1 cellular context compared by ENCODE assay signal in the genomic region with DNA sequence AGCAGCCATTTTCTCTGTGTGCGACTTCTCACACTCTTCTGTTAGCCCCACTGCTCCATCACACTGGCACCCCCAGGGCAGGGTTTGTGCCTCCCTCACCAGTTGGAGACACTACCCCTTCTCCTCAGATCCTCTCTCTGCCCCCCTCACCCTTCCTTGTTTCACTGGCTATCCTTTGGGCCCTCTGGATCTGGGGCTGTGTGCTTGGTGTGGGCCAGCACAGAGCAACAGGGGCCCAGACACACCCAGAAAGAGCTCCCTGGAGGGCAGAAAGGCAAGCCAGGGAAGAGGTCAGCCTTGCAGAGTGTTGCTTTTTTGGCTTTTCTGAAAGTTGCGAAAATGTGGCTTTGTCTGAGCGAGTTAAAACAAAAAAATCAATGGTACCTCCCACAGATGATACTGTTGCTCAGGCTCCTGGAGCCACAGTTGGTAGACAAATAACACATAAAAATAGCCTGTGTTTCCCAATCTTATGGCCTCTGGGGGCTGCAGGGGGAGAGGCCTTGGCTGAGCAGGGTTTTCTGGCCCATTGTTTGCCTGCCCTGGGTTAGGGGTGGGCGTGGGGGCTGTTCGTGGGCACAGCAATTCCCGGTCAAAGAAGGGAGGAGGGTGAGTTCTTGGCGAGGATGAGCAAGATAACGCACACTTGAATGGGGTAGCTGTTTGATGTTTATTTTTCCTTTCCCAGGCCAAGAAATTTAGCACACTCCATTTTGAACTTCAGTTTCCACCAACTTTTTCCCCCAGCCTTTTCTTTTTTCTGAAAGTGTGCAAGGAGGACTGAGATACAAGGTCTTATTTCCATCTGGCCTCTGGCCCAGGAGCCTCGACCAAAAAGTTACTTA.
TF ChIP-seq lines count a peak whose summit lies in the region.

No MANE protein-coding gene starts in this region.

TF ChIP-seq in SK-N-SH treated with all-trans-retinoic acid at 6 μM for 48 hours, 23 proteins besides CTCF, POLR2A, EP300 and RAD21 (continued from another document):
- TF ChIP-seq ISL1 (CRISPR knock-in tag; IDR thresholded peaks at IDR 0.05) (no peak), TOX (CRISPR knock-in tag; IDR thresholded peaks at IDR 0.05; ENCODE audit: borderline replicate concordance) (no peak), ESRRG (CRISPR knock-in tag; IDR thresholded peaks at IDR 0.05) (no peak), OSR1 (CRISPR knock-in tag; IDR thresholded peaks at IDR 0.05) (no peak), ARNTL (CRISPR knock-in tag; IDR thresholded peaks at IDR 0.05; ENCODE audit: borderline replicate concordance, low read depth) (no peak), ZFP3 (CRISPR knock-in tag; IDR thresholded peaks at IDR 0.05) (no peak), RARB (CRISPR knock-in tag; IDR thresholded peaks at IDR 0.05) (no peak), ZFP30 (CRISPR knock-in tag; IDR thresholded peaks at IDR 0.05) (no peak), ZNF565 (CRISPR knock-in tag; conservative IDR thresholded peaks at IDR 0.05; ENCODE audit: low read depth) (no peak), ZNF70 (CRISPR knock-in tag; IDR thresholded peaks at IDR 0.05) (no peak), ZC3H10 (CRISPR knock-in tag; IDR thresholded peaks at IDR 0.05) (no peak), CSDC2 (CRISPR knock-in tag; IDR thresholded peaks at IDR 0.05) (no peak)
- TF ChIP-seq, protein P1, sequence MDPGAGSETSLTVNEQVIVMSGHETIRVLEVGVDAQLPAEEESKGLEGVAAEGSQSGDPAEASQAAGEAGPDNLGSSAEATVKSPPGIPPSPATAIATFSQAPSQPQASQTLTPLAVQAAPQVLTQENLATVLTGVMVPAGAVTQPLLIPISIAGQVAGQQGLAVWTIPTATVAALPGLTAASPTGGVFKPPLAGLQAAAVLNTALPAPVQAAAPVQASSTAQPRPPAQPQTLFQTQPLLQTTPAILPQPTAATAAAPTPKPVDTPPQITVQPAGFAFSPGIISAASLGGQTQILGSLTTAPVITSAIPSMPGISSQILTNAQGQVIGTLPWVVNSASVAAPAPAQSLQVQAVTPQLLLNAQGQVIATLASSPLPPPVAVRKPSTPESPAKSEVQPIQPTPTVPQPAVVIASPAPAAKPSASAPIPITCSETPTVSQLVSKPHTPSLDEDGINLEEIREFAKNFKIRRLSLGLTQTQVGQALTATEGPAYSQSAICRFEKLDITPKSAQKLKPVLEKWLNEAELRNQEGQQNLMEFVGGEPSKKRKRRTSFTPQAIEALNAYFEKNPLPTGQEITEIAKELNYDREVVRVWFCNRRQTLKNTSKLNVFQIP (CRISPR knock-in tag; IDR thresholded peaks at IDR 0.05; ENCODE audit: borderline replicate concordance, low read depth), result no peak
- TF ChIP-seq, protein P2, sequence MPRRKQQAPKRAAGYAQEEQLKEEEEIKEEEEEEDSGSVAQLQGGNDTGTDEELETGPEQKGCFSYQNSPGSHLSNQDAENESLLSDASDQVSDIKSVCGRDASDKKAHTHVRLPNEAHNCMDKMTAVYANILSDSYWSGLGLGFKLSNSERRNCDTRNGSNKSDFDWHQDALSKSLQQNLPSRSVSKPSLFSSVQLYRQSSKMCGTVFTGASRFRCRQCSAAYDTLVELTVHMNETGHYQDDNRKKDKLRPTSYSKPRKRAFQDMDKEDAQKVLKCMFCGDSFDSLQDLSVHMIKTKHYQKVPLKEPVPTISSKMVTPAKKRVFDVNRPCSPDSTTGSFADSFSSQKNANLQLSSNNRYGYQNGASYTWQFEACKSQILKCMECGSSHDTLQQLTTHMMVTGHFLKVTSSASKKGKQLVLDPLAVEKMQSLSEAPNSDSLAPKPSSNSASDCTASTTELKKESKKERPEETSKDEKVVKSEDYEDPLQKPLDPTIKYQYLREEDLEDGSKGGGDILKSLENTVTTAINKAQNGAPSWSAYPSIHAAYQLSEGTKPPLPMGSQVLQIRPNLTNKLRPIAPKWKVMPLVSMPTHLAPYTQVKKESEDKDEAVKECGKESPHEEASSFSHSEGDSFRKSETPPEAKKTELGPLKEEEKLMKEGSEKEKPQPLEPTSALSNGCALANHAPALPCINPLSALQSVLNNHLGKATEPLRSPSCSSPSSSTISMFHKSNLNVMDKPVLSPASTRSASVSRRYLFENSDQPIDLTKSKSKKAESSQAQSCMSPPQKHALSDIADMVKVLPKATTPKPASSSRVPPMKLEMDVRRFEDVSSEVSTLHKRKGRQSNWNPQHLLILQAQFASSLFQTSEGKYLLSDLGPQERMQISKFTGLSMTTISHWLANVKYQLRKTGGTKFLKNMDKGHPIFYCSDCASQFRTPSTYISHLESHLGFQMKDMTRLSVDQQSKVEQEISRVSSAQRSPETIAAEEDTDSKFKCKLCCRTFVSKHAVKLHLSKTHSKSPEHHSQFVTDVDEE (CRISPR knock-in tag; IDR thresholded peaks at IDR 0.05), result no peak
- TF ChIP-seq, protein P3, sequence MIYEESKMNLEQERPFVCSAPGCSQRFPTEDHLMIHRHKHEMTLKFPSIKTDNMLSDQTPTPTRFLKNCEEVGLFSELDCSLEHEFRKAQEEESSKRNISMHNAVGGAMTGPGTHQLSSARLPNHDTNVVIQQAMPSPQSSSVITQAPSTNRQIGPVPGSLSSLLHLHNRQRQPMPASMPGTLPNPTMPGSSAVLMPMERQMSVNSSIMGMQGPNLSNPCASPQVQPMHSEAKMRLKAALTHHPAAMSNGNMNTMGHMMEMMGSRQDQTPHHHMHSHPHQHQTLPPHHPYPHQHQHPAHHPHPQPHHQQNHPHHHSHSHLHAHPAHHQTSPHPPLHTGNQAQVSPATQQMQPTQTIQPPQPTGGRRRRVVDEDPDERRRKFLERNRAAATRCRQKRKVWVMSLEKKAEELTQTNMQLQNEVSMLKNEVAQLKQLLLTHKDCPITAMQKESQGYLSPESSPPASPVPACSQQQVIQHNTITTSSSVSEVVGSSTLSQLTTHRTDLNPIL (CRISPR knock-in tag; IDR thresholded peaks at IDR 0.05; ENCODE audit: low read depth), result no peak
- TF ChIP-seq, protein P4, sequence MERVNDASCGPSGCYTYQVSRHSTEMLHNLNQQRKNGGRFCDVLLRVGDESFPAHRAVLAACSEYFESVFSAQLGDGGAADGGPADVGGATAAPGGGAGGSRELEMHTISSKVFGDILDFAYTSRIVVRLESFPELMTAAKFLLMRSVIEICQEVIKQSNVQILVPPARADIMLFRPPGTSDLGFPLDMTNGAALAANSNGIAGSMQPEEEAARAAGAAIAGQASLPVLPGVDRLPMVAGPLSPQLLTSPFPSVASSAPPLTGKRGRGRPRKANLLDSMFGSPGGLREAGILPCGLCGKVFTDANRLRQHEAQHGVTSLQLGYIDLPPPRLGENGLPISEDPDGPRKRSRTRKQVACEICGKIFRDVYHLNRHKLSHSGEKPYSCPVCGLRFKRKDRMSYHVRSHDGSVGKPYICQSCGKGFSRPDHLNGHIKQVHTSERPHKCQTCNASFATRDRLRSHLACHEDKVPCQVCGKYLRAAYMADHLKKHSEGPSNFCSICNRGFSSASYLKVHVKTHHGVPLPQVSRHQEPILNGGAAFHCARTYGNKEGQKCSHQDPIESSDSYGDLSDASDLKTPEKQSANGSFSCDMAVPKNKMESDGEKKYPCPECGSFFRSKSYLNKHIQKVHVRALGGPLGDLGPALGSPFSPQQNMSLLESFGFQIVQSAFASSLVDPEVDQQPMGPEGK (CRISPR knock-in tag; IDR thresholded peaks at IDR 0.05; ENCODE audit: borderline replicate concordance), result no peak
TF ChIP-seq in SK-N-SH treated with all-trans-retinoic acid at 6 μM for 48 hours: peak in this region for 0.
